Comparison of ENCODE assay signal across 3 cellular contexts in the genomic region with DNA sequence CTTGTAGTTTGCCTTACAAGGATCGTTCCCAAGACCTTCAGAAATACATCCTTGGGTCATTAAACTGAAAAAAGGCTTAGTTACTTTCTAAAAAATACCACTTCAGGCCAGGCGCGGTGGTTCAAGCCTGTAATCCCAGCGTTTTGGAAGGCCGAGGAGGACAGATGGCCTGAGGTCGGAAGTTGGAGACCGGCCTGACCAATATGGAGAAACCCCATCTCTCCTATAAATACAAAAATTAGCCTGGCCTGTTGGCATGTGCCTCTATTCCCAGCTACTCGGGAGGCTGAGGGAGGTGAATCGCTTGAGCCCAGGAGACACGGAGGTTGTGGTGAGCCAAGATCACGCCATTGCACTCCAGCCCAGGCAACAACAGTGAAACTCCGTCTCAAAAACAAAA.
"Had no signal": no experiment of that assay in that cellular context is flagged by ENCODE, and none has a peak within 500 bp of the region (broad histone marks: within the 10 kb centered on the region; RNA-seq: fewer than 3 reads in every experiment).

No MANE protein-coding gene starts in this region.

- ATAC-seq: GM12878 had no signal

- H3K4me3 ChIP-seq: GM12878 had no signal

- DNase-seq: GDM1, GF-D8 had no signal
